Comparison of ENCODE assay signal across 12 cellular contexts in genomic region chr20:23047738-23048214, GRCh38. TPM values are rescaled to one million over a fixed set of nuclear protein-coding genes. Genes with fewer than 3 reads are reported as not detected.
DNase-seq lines count a peak whose midpoint lies in the region; ATAC-seq, FAIRE-seq and TF ChIP-seq lines count a peak whose summit lies in the region.
"Had no signal": no experiment of that assay in that cellular context is flagged by ENCODE, and none has a peak within 500 bp of the region (broad histone marks: within the 10 kb centered on the region; RNA-seq: fewer than 3 reads in every experiment).

No MANE protein-coding gene starts in this region.

- no peak for TF ChIP-seq POLR2A in H1 (IDR thresholded peaks at IDR 0.05; ENCODE audit: control extremely low read depth in 1 of 2, low read depth in 2 of 2, low read length in 2 of 2)

- no peaks in the 10 kb centered on the region for H3K9me3 Mint-ChIP-seq in activated CD4-positive, alpha-beta T cell treated with anti-CD3 and anti-CD28 coated beads, Interleukin-2, amount 10 ng/mL, durations not matched to agents 24 days and 14 days
- H3K9me3 Mint-ChIP-seq in type B pancreatic cell = no peaks in the 10 kb centered on the region
- H3K9me3 Mint-ChIP-seq: activated T-cell treated with anti-CD3 and anti-CD28 coated beads, Interleukin-2, amount 50 U/mL, for 24 hours had no signal

- no peak overlapping the region for H3K14ac ChIP-seq in H1 (ENCODE audit: insufficient read length)

- no peak for ATAC-seq in HG03460 (IDR thresholded peaks at IDR 0.05; ENCODE audit: unreplicated experiment)

- H3K27ac ChIP-seq in H1 (ENCODE audit: low read depth, low read length) (no peak overlapping the region), mesendoderm (ENCODE audit: low read depth, low read length) (no peak overlapping the region), small intestine (ENCODE audit: low read depth in 1 of 2, low read length in 1 of 2) (peak overlapping the region in 1 of 2 donors; percentile 88)
- H3K27ac ChIP-seq: C4-2B had no signal

- POLR2A ChIA-PET in H1 (lab: Charles Lee; ENCODE audit: partially characterized antibody) = interaction anchor here (1.3 kb wide), 1 partner anchor 13 kb away, joined by 3 read pairs; no protein-coding TSS in a partner anchor

- H3K36me3 Mint-ChIP-seq in activated CD4-positive, alpha-beta T cell treated with anti-CD3 and anti-CD28 coated beads, Interleukin-2, amount 10 ng/mL, durations not matched to agents 24 days and 14 days (ENCODE audit: low read depth) = no peaks in the 10 kb centered on the region
- peaks cover 3% of the 10 kb centered on the region for H3K36me3 Mint-ChIP-seq in type B pancreatic cell

- H3K4me1 ChIP-seq in H1 (replicated peaks in 1 of 4; ENCODE audit: control insufficient read depth in 3 of 4, insufficient read depth in 4 of 4, low read length in 3 of 4) (peaks cover 6 to 12% (median 10%) of the 10 kb centered on the region in 4 experiments), mesendoderm (ENCODE audit: control insufficient read depth, low read depth, low read length) (peaks cover 13% of the 10 kb centered on the region), small intestine (ENCODE audit: control insufficient read depth in 2 of 2, insufficient read depth in 1 of 2, low read depth in 1 of 2, low read length in 1 of 2) (peaks cover 0 to 2% of the 10 kb centered on the region in 2 donors)

- TF ChIP-seq RAD21 in H1 (IDR thresholded peaks at IDR 0.05 in 1 of 2, conservative IDR thresholded peaks at IDR 0.05 in 1 of 2; ENCODE audit: low read depth in 2 of 2, low read length in 2 of 2) = peak in 1 of 2 experiments; percentile 18; a peak in 1 of 4 replicates

- TF ChIP-seq CTCF in H1 (IDR thresholded peaks at IDR 0.05; ENCODE audit: control extremely low read depth in 1 of 3, insufficient read depth in 1 of 3, low read depth in 1 of 3, low read length in 3 of 3) (peak; percentile 6 to 26 (median 20); a peak in 3 of 4 replicates), type B pancreatic cell (conservative IDR thresholded peaks at IDR 0.05) (no peak)

- DNase-seq in activated CD4-positive, alpha-beta T cell treated with anti-CD3 and anti-CD28 coated beads, Interleukin-2, amount 10 ng/mL, durations not matched to agents 24 days and 14 days = peak; percentile 55
- DNase-seq in activated CD4-positive, alpha-beta T cell treated with anti-CD3 and anti-CD28 coated beads for 1 hour = no peak
- no peak for DNase-seq in H1 (ENCODE audit: low read depth in 1 of 2, low spot score in 2 of 2)
- peak; percentile 43 for DNase-seq in mesendoderm
- DNase-seq in type B pancreatic cell (ENCODE audit: extremely low spot score, unreplicated experiment) = no peak
- no peak for DNase-seq in COLO829 (ENCODE audit: low spot score)
- DNase-seq in small intestine = no peak

- TF ChIP-seq EP300 in H1 (IDR thresholded peaks at IDR 0.05; ENCODE audit: borderline replicate concordance in 1 of 2, low read depth in 2 of 2, low read length in 2 of 2) = no peak

- intact Hi-C loops in activated CD4-positive, alpha-beta T cell treated with anti-CD3 and anti-CD28 coated beads, Interleukin-2, amount 10 ng/mL, durations not matched to agents 24 days and 14 days (cut with micrococcal nuclease) = no loop called here

- H3K4me2 ChIP-seq in H1 (ENCODE audit: insufficient read depth in 1 of 2, low read depth in 2 of 2, low read length in 2 of 2) = peak overlapping the region; percentile 70 to 98
- H3K4me2 ChIP-seq in mesendoderm (ENCODE audit: low read length) = no peak overlapping the region

- H4K5ac ChIP-seq in H1 (ENCODE audit: insufficient read length, low read depth, low read length) (no peak overlapping the region), mesendoderm (ENCODE audit: low read length) (no peak overlapping the region)

- H3K4me3 Mint-ChIP-seq in activated CD4-positive, alpha-beta T cell treated with anti-CD3 and anti-CD28 coated beads, Interleukin-2, amount 10 ng/mL, durations not matched to agents 24 days and 14 days = no peak overlapping the region
- H3K4me3 Mint-ChIP-seq in type B pancreatic cell = peak overlapping the region; percentile 81
- H3K4me3 Mint-ChIP-seq: activated T-cell treated with anti-CD3 and anti-CD28 coated beads, Interleukin-2, amount 50 U/mL, for 24 hours had no signal

- H4K8ac ChIP-seq in H1 (ENCODE audit: extremely low read depth, insufficient read depth, low read length) = peak overlapping the region; percentile 41; the same call in 1 of the 2 replicates
- no peak overlapping the region for H4K8ac ChIP-seq in mesendoderm (ENCODE audit: low read depth, low read length)

- H4K91ac ChIP-seq in H1 (replicated peaks; ENCODE audit: insufficient read length, low read length) = no peak overlapping the region

- H2BK5ac ChIP-seq in H1 (ENCODE audit: low read depth, low read length) (no peak overlapping the region), mesendoderm (ENCODE audit: low read length) (no peak overlapping the region)

- no peaks in the 10 kb centered on the region for H3K9me3 ChIP-seq in H1 (ENCODE audit: insufficient read depth in 2 of 2, low read depth in 1 of 2, low read length in 1 of 2)
- no peaks in the 10 kb centered on the region for H3K9me3 ChIP-seq in small intestine (ENCODE audit: control insufficient read depth, low read depth)

- no peak overlapping the region for H3K56ac ChIP-seq in H1 (replicated peaks; ENCODE audit: insufficient read length, low read depth, low read length)
- H3K56ac ChIP-seq in mesendoderm (ENCODE audit: low read length) = peak overlapping the region; percentile 64

- no peak overlapping the region for H3K23ac ChIP-seq in H1 (ENCODE audit: insufficient read length)
- H3K23ac ChIP-seq in mesendoderm (ENCODE audit: low read length) = peak overlapping the region; percentile 33

- H4K20me1 ChIP-seq in H1 (replicated peaks in 1 of 2; ENCODE audit: control insufficient read depth in 1 of 2, insufficient read depth in 2 of 2, low read length in 2 of 2) = peaks cover 0 to 5% of the 10 kb centered on the region in 2 experiments

- H3K18ac ChIP-seq in H1 (ENCODE audit: extremely low read depth, low read length) (peak overlapping the region; percentile 48; the same call in 1 of the 2 replicates), mesendoderm (ENCODE audit: low read length) (no peak overlapping the region)

- H2BK15ac ChIP-seq in H1 (ENCODE audit: low read length) = peak overlapping the region; percentile 92; the same call in 1 of the 2 replicates
- H2BK15ac ChIP-seq in mesendoderm (replicated peaks; ENCODE audit: low read depth) = no peak overlapping the region

- peak overlapping the region in 3 of 4 experiments; percentile 10 to 66 (median 23); a peak in 5 of 8 replicates for H3K4me3 ChIP-seq in H1 (ENCODE audit: extremely low read depth in 1 of 4, insufficient read depth in 2 of 4, low read depth in 3 of 4, low read length in 4 of 4)
- no peak overlapping the region for H3K4me3 ChIP-seq in mesendoderm (ENCODE audit: low read length)
- peak overlapping the region in 1 of 2 donors; percentile 31 for H3K4me3 ChIP-seq in small intestine (ENCODE audit: low read depth in 1 of 2, low read length in 2 of 2)

- H3K27me3 ChIP-seq in H1 (replicated peaks in 1 of 4; ENCODE audit: control insufficient read depth in 3 of 4, extremely low read depth in 1 of 4, insufficient read depth in 3 of 4, low read length in 3 of 4) = peaks cover 31 to 66% (median 54%) of the 10 kb centered on the region in 4 experiments
- H3K27me3 ChIP-seq in mesendoderm (ENCODE audit: insufficient read depth, low read length, poor library complexity) = peaks cover 10% of the 10 kb centered on the region
- H3K27me3 ChIP-seq in small intestine (ENCODE audit: control insufficient read depth in 2 of 2, insufficient read depth in 2 of 2, low read length in 2 of 2) = peaks cover 14 to 26% of the 10 kb centered on the region in 2 donors

- peak overlapping the region; percentile 98; the same call in 1 of the 2 replicates for H2BK12ac ChIP-seq in H1 (ENCODE audit: low read depth, low read length)

- peak overlapping the region; percentile 54; the same call in 1 of the 2 replicates for H2AFZ ChIP-seq in H1 (ENCODE audit: low read length)

- peaks cover 64% of the 10 kb centered on the region for H3K27me3 Mint-ChIP-seq in activated CD4-positive, alpha-beta T cell treated with anti-CD3 and anti-CD28 coated beads, Interleukin-2, amount 10 ng/mL, durations not matched to agents 24 days and 14 days
- H3K27me3 Mint-ChIP-seq in type B pancreatic cell = peaks cover 75% of the 10 kb centered on the region

- H3K36me3 ChIP-seq in H1 (ENCODE audit: control insufficient read depth in 2 of 4, insufficient read depth in 4 of 4, low read length in 3 of 4) (no peaks in the 10 kb centered on the region), mesendoderm (ENCODE audit: control insufficient read depth, insufficient read depth, low read length) (no peaks in the 10 kb centered on the region), small intestine (ENCODE audit: control insufficient read depth in 2 of 2, insufficient read depth in 2 of 2, low read length in 2 of 2) (no peaks in the 10 kb centered on the region)

- no peak overlapping the region for H2BK20ac ChIP-seq in H1 (ENCODE audit: low read length)

- H3K4me1 Mint-ChIP-seq in activated CD4-positive, alpha-beta T cell treated with anti-CD3 and anti-CD28 coated beads, Interleukin-2, amount 10 ng/mL, durations not matched to agents 24 days and 14 days = peaks cover 4% of the 10 kb centered on the region
- peaks cover 20% of the 10 kb centered on the region for H3K4me1 Mint-ChIP-seq in type B pancreatic cell (ENCODE audit: unreplicated experiment)

- H2BK120ac ChIP-seq in H1 (replicated peaks; ENCODE audit: low read depth, low read length) = no peak overlapping the region
- no peak overlapping the region for H2BK120ac ChIP-seq in mesendoderm (ENCODE audit: low read depth, low read length)

- CTCF ChIA-PET in H1 (lab: Charles Lee; ENCODE audit: partially characterized antibody) = interaction anchor here (0.6 to 5.0 kb wide), 9 partner anchors 9 to 1352 kb away, joined by 3 to 90 read pairs (median 5); partner anchors contain the start of gene CD93

- H3K79me2 ChIP-seq in H1 (ENCODE audit: control insufficient read depth in 1 of 2, insufficient read depth in 2 of 2, low read length in 2 of 2) (no peaks in the 10 kb centered on the region), mesendoderm (ENCODE audit: control insufficient read depth, insufficient read depth, low read length) (no peaks in the 10 kb centered on the region)

- H3K27ac Mint-ChIP-seq in activated CD4-positive, alpha-beta T cell treated with anti-CD3 and anti-CD28 coated beads, Interleukin-2, amount 10 ng/mL, durations not matched to agents 24 days and 14 days = no peak overlapping the region
- no peak overlapping the region for H3K27ac Mint-ChIP-seq in type B pancreatic cell
- H3K27ac Mint-ChIP-seq: activated T-cell treated with anti-CD3 and anti-CD28 coated beads, Interleukin-2, amount 50 U/mL, for 24 hours had no signal

- WGBS in H1 (ENCODE audit: extremely low coverage in 1 of 2, insufficient coverage in 1 of 2, insufficient read length in 1 of 2, insufficient replicate concordance in 2 of 2, low coverage in 1 of 2, low lambda C conversion rate in 2 of 2, missing lambda C conversion rate in 1 of 2), 2 experiments = 49% methylated on average over 37 of the region's 47 CpGs; no CpG with 5 or more reads in 1 of the 2 experiments
- no CpG with 5 or more reads among the region's 47 CpGs for WGBS in mesendoderm (ENCODE audit: extremely low coverage, insufficient coverage, low lambda C conversion rate)
- WGBS in small intestine, 3 donors = 10 to 21% (median 15%) methylated on average over 40 to 47 of the region's 47 CpGs

- H3K9ac ChIP-seq in H1 (replicated peaks in 1 of 4; ENCODE audit: extremely low read depth in 1 of 4, low read depth in 3 of 4, low read length in 3 of 4) = no peak overlapping the region
- H3K9ac ChIP-seq in mesendoderm (ENCODE audit: low read length) = no peak overlapping the region

- H2AK5ac ChIP-seq in H1 (ENCODE audit: low read depth, low read length) (no peak overlapping the region), mesendoderm (ENCODE audit: low read length) (no peak overlapping the region)

- no peaks in the 10 kb centered on the region for H3K79me1 ChIP-seq in H1 (ENCODE audit: low read depth, low read length)
- no peaks in the 10 kb centered on the region for H3K79me1 ChIP-seq in mesendoderm (ENCODE audit: low read length)

- peaks cover 28% of the 10 kb centered on the region for H3K23me2 ChIP-seq in H1 (ENCODE audit: low read depth, low read length)

- H3K4ac ChIP-seq in H1 (replicated peaks; ENCODE audit: insufficient read length, low read depth, low read length) (no peak overlapping the region), mesendoderm (ENCODE audit: low read depth, low read length) (no peak overlapping the region)

- FAIRE-seq in H1 (lab: Jason Lieb, UNC) = no peak
- FAIRE-seq in small intestine (lab: Jason Lieb, UNC) = no peak

RNA-seq across cellular contexts. Expression of gene THBD, which starts 1.7 kb away (rescaled TPM):
- total RNA-seq in activated CD4-positive, alpha-beta T cell treated with anti-CD3 and anti-CD28 coated beads, Interleukin-2, amount 10 ng/mL, durations not matched to agents 24 days and 14 days = not detected in 2 replicates
- 0.43 and 0.75 TPM in 2 replicates for total RNA-seq in H1 (2021; fragmentation: NEBNext Ultra II Directional; extraction: Animal tissue kit (Norgen Biotek cat#: 25700))
- polyA plus RNA-seq in H1 (2011; rRNA removed) (0.21 and 0.46 TPM in 2 replicates), small intestine (10 to 100 TPM in 1 of 3 donors, 1 to 10 TPM in 2; 1.8 to 29.6 (median 2.2) TPM)
- polyA plus RNA-seq in H1 (2011; cell fraction: cytosol; rRNA removed) = 0.28 TPM
- polyA plus RNA-seq in H1 (2011; cell fraction: nucleus; rRNA removed) = 0.68 TPM
- polyA plus RNA-seq in H1 (2012, experiment 1 of 2) = 0.16 to 0.40 TPM (median 0.22 TPM) in 4 replicates
- 0.31 TPM for polyA plus RNA-seq in H1 (2012, experiment 2 of 2)
- polyA plus RNA-seq in H1 (2013, experiment 1 of 2) = 0.36 TPM
- 0.33 TPM for polyA plus RNA-seq in H1 (2013, experiment 2 of 2)
- 0.12 and 0.19 TPM in 2 replicates for polyA minus RNA-seq in H1 (2011; rRNA and poly(A)+ RNA removed)
- not detected for polyA minus RNA-seq in H1 (2011; cell fraction: cytosol; rRNA and poly(A)+ RNA removed)
- polyA minus RNA-seq in H1 (2011; cell fraction: nucleus; rRNA and poly(A)+ RNA removed) = 0.40 TPM
- polyA plus RNA-seq in mesendoderm (2013, experiment 1 of 2) = 0.48 TPM
- 0.42 TPM for polyA plus RNA-seq in mesendoderm (2013, experiment 2 of 2)
- 1.5 and 5.8 TPM in 2 replicates for total RNA-seq in type B pancreatic cell (ENCODE audit: low replicate concordance)
- total RNA-seq: OCI-LY7 had no signal

RNA-seq across cellular contexts. Expression of gene SSTR4, which starts 12.7 kb away (rescaled TPM):
- not detected in 2 replicates for total RNA-seq in activated CD4-positive, alpha-beta T cell treated with anti-CD3 and anti-CD28 coated beads, Interleukin-2, amount 10 ng/mL, durations not matched to agents 24 days and 14 days
- total RNA-seq in H1 (2021; fragmentation: NEBNext Ultra II Directional; extraction: Animal tissue kit (Norgen Biotek cat#: 25700)) = not detected in 2 replicates
- polyA plus RNA-seq in H1 (2011; rRNA removed) = 0.05 and 0.14 TPM in 2 replicates
- polyA plus RNA-seq in H1 (2011; cell fraction: cytosol; rRNA removed) = 0.08 TPM
- 0.10 TPM for polyA plus RNA-seq in H1 (2011; cell fraction: nucleus; rRNA removed)
- polyA plus RNA-seq in H1 (2012, experiment 1 of 2) = not detected in 4 replicates
- polyA plus RNA-seq in H1 (2012, experiment 2 of 2) = not detected
- polyA plus RNA-seq in H1 (2013, experiment 1 of 2) = not detected
- polyA plus RNA-seq in H1 (2013, experiment 2 of 2) = 0.04 TPM
- not detected in 2 replicates for polyA minus RNA-seq in H1 (2011; rRNA and poly(A)+ RNA removed)
- polyA minus RNA-seq in H1 (2011; cell fraction: cytosol; rRNA and poly(A)+ RNA removed) = not detected
- polyA minus RNA-seq in H1 (2011; cell fraction: nucleus; rRNA and poly(A)+ RNA removed) = not detected
- 0.39 TPM for polyA plus RNA-seq in mesendoderm (2013, experiment 1 of 2)
- polyA plus RNA-seq in mesendoderm (2013, experiment 2 of 2) = 0.34 TPM
- not detected in 2 replicates for total RNA-seq in type B pancreatic cell (ENCODE audit: low replicate concordance)
- under 1 TPM in 1 of 3 donors, not detected in 2; 0.16 TPM for polyA plus RNA-seq in small intestine
- total RNA-seq: glomerular endothelial cell, OCI-LY7 had no signal

RNA-seq across cellular contexts. Expression of gene CD93, which starts 38.3 kb away (rescaled TPM):
- 1.5 and 1.7 TPM in 2 replicates for total RNA-seq in activated CD4-positive, alpha-beta T cell treated with anti-CD3 and anti-CD28 coated beads, Interleukin-2, amount 10 ng/mL, durations not matched to agents 24 days and 14 days
- total RNA-seq in H1 (2021; fragmentation: NEBNext Ultra II Directional; extraction: Animal tissue kit (Norgen Biotek cat#: 25700)) = 0.07 TPM in 1 of 2 replicates, not detected in the other
- under 0.01 and 0.02 TPM in 2 replicates for polyA plus RNA-seq in H1 (2011; rRNA removed)
- 0.01 TPM for polyA plus RNA-seq in H1 (2011; cell fraction: cytosol; rRNA removed)
- polyA plus RNA-seq in H1 (2011; cell fraction: nucleus; rRNA removed) = 0.03 TPM
- polyA plus RNA-seq in H1 (2012, experiment 1 of 2) = 0.03 to 0.04 TPM (median 0.03 TPM) in 3 of 4 replicates, not detected in the other
- not detected for polyA plus RNA-seq in H1 (2012, experiment 2 of 2)
- polyA plus RNA-seq in H1 (2013, experiment 1 of 2) = 0.08 TPM
- polyA plus RNA-seq in H1 (2013, experiment 2 of 2) = 0.07 TPM
- 0.02 and 0.03 TPM in 2 replicates for polyA minus RNA-seq in H1 (2011; rRNA and poly(A)+ RNA removed)
- not detected for polyA minus RNA-seq in H1 (2011; cell fraction: cytosol; rRNA and poly(A)+ RNA removed)
- polyA minus RNA-seq in H1 (2011; cell fraction: nucleus; rRNA and poly(A)+ RNA removed) = not detected
- under 0.01 TPM for polyA plus RNA-seq in mesendoderm (2013, experiment 1 of 2)
- 0.01 TPM for polyA plus RNA-seq in mesendoderm (2013, experiment 2 of 2)
- total RNA-seq in type B pancreatic cell (ENCODE audit: low replicate concordance) = 0.05 TPM in 1 of 2 replicates, not detected in the other
- polyA plus RNA-seq in small intestine = 10 to 100 TPM in 1 of 3 donors, 1 to 10 TPM in 1, under 1 TPM in 1; 0.67 to 36.7 (median 1.6) TPM
- total RNA-seq: OCI-LY7 had no signal

Comparison
In these comparisons a context has a peak if more than half of its experiments do, and no peak if none do; other contexts are left out.
1. DNase-seq: peak in activated CD4-positive, alpha-beta T cell treated with anti-CD3 and anti-CD28 coated beads, Interleukin-2, amount 10 ng/mL, durations not matched to agents 24 days and 14 days (single experiment) and mesendoderm (single experiment); none in activated CD4-positive, alpha-beta T cell treated with anti-CD3 and anti-CD28 coated beads for 1 hour (single experiment), H1 (0 of 2), type B pancreatic cell (single experiment), COLO829 (single experiment) and small intestine (single experiment).